In genomic region chr7:91832493-91833045, GRCh38 we compare ENCODE assay signal across 31 cellular contexts.
"Had no signal": no experiment of that assay in that cellular context is flagged by ENCODE, and none has a peak within 500 bp of the region (broad histone marks: within the 10 kb centered on the region; RNA-seq: fewer than 3 reads in every experiment).

No MANE protein-coding gene starts in this region.

- H3K4me1 ChIP-seq: parathyroid adenoma, right atrium auricular region, testis, tibial artery had no signal

- H3K9me3 ChIP-seq: gastroesophageal sphincter, heart right ventricle, lower lobe of right lung, mucosa of descending colon, right atrium auricular region, testis, tibial artery had no signal

- H3K27me3 Mint-ChIP-seq: dendritic cell treated with granulocyte-macrophage colony-stimulating factor and Interleukin-4, amounts not matched to agents 40 ng/mL and 50 ng/mL, for 4 days; memory B cell; naive B cell; progenitor cell of endocrine pancreas; stimulated activated memory B cell treated with anti-CD40 and anti-IgM and Interleukin-4, amounts not matched to agents 10 μg/mL and 1 μg/mL and 100 μg/mL, for 72 hours; type B pancreatic cell had no signal

- H3K4me1 Mint-ChIP-seq: immature natural killer cell had no signal

- H3K4me2 ChIP-seq: neural progenitor cell, smooth muscle cell had no signal

- H3K9ac ChIP-seq: neural progenitor cell, parathyroid adenoma had no signal

- H3K27ac Mint-ChIP-seq: dendritic cell treated with granulocyte-macrophage colony-stimulating factor and Interleukin-4, amounts not matched to agents 40 ng/mL and 50 ng/mL, for 4 days; endodermal cell; immature natural killer cell; memory B cell; mesothelial cell of epicardium; natural killer cell treated with Interleukin-12 subunit alpha and Interleukin-12 subunit beta and Interleukin-15 and Interleukin-18, amount 100 ng/mL, for 72 hours; neural progenitor cell; progenitor cell of endocrine pancreas; stimulated activated memory B cell treated with anti-CD40 and anti-IgM and Interleukin-4, amounts not matched to agents 10 μg/mL and 1 μg/mL and 100 μg/mL, for 72 hours; type B pancreatic cell had no signal

- ATAC-seq: esophagus mucosa; gastroesophageal sphincter; heart right ventricle; left ventricle myocardium superior; lower lobe of right lung; mucosa of descending colon; natural killer cell treated with Interleukin-12 subunit alpha and Interleukin-12 subunit beta and Interleukin-15 and Interleukin-18, amount 100 ng/mL, for 72 hours; sciatic nerve; stimulated activated memory B cell treated with anti-CD40 and anti-IgM and Interleukin-4, amounts not matched to agents 10 μg/mL and 1 μg/mL and 100 μg/mL, for 72 hours; stimulated activated naive CD8-positive, alpha-beta T cell treated with anti-CD3 and anti-CD28 coated beads, Interleukin-15, Interleukin-2, amounts not matched to agents 100 U/mL and 50 U/mL, for 24 hours had no signal

- H3K27ac ChIP-seq: epithelial cell of prostate, gastroesophageal sphincter, heart right ventricle, lower lobe of right lung, neural progenitor cell, parathyroid adenoma, right atrium auricular region, testis, tibial artery had no signal

- H3K36me3 Mint-ChIP-seq: memory B cell; mesothelial cell of epicardium; naive B cell; natural killer cell treated with Interleukin-12 subunit alpha and Interleukin-12 subunit beta and Interleukin-15 and Interleukin-18, amount 100 ng/mL, for 72 hours; neural progenitor cell; stimulated activated memory B cell treated with anti-CD40 and anti-IgM and Interleukin-4, amounts not matched to agents 10 μg/mL and 1 μg/mL and 100 μg/mL, for 72 hours; type B pancreatic cell had no signal

- DNase-seq: effector CD8-positive, alpha-beta T cell; endodermal cell; heart right ventricle; hypothalamus; immature natural killer cell; left ventricle myocardium superior; lower lobe of right lung; mucosa of descending colon; naive B cell; stimulated activated CD4-positive, alpha-beta T cell treated with anti-CD3 and anti-CD28 coated beads, Interleukin-12 subunit alpha, Interleukin-12 subunit beta, amount 100 ng/mL, for 4 hours; stimulated activated CD4-positive, alpha-beta T cell treated with anti-CD3 and anti-CD28 coated beads, Interleukin-1b, Interleukin-23, amount 100 ng/mL, for 48 hours; stimulated activated CD4-positive, alpha-beta T cell treated with anti-CD3 and anti-CD28 coated beads, Interleukin-4, amount 100 ng/mL, for 1 hour; stimulated activated naive CD8-positive, alpha-beta T cell treated with anti-CD3 and anti-CD28 coated beads, Interleukin-15, Interleukin-2, amounts not matched to agents 100 U/mL and 50 U/mL, for 24 hours; substantia nigra; testis; tibial artery had no signal

- H3K36me3 ChIP-seq: gastroesophageal sphincter, heart right ventricle, lower lobe of right lung, neural progenitor cell, right atrium auricular region, tibial artery had no signal

- H2AFZ ChIP-seq: neural progenitor cell, parathyroid adenoma had no signal

- H3K4me3 ChIP-seq: gastroesophageal sphincter, heart right ventricle, lower lobe of right lung, mucosa of descending colon, neural progenitor cell, right atrium auricular region, smooth muscle cell, testis, tibial artery had no signal

- H3K27me3 ChIP-seq: gastroesophageal sphincter, heart right ventricle, neural progenitor cell, right atrium auricular region, testis, tibial artery had no signal

- H3K4me3 Mint-ChIP-seq: dendritic cell treated with granulocyte-macrophage colony-stimulating factor and Interleukin-4, amounts not matched to agents 40 ng/mL and 50 ng/mL, for 4 days; endodermal cell; immature natural killer cell; memory B cell; mesothelial cell of epicardium; naive B cell; natural killer cell treated with Interleukin-12 subunit alpha and Interleukin-12 subunit beta and Interleukin-15 and Interleukin-18, amount 100 ng/mL, for 72 hours; neural progenitor cell; stimulated activated memory B cell treated with anti-CD40 and anti-IgM and Interleukin-4, amounts not matched to agents 10 μg/mL and 1 μg/mL and 100 μg/mL, for 72 hours; type B pancreatic cell had no signal

- H3K9me3 Mint-ChIP-seq: dendritic cell treated with granulocyte-macrophage colony-stimulating factor and Interleukin-4, amounts not matched to agents 40 ng/mL and 50 ng/mL, for 4 days; endodermal cell; immature natural killer cell; memory B cell; mesothelial cell of epicardium; naive B cell; natural killer cell treated with Interleukin-12 subunit alpha and Interleukin-12 subunit beta and Interleukin-15 and Interleukin-18, amount 100 ng/mL, for 72 hours; neural progenitor cell; stimulated activated memory B cell treated with anti-CD40 and anti-IgM and Interleukin-4, amounts not matched to agents 10 μg/mL and 1 μg/mL and 100 μg/mL, for 72 hours; type B pancreatic cell had no signal

- H3K79me2 ChIP-seq: parathyroid adenoma had no signal
